In genomic region chr11:116605543-116605942, GRCh38 we compare ENCODE assay signal across 9 cellular contexts.
DNase-seq lines count a peak whose midpoint lies in the region; ATAC-seq, FAIRE-seq and TF ChIP-seq lines count a peak whose summit lies in the region.
"Had no signal": no experiment of that assay in that cellular context is flagged by ENCODE, and none has a peak within 500 bp of the region (broad histone marks: within the 10 kb centered on the region; RNA-seq: fewer than 3 reads in every experiment).

No MANE protein-coding gene starts in this region.

- ATAC-seq in WTC11 (peak; percentile 98), GM19023 (IDR thresholded peaks at IDR 0.05; ENCODE audit: unreplicated experiment) (no peak), HG02571 (IDR thresholded peaks at IDR 0.05; ENCODE audit: unreplicated experiment) (no peak)

- TF ChIP-seq CTCF in WTC11 (IDR thresholded peaks at IDR 0.05), result peak; percentile 23

- peaks cover 13% of the 10 kb centered on the region for H3K27me3 Mint-ChIP-seq in WTC11 (ENCODE audit: low read depth)

- no peaks in the 10 kb centered on the region for H3K9me3 Mint-ChIP-seq in WTC11

- no peak overlapping the region for H3K27ac Mint-ChIP-seq in WTC11

- no peak for TF ChIP-seq POLR2A in H54 (IDR thresholded peaks at IDR 0.05; ENCODE audit: low read depth, low read length)

- FAIRE-seq in H54 (lab: Jason Lieb, UNC), result no peak

- CTCF ChIA-PET in WTC11 (lab: Charles Lee), result interaction anchor here (0.6 to 2.0 kb wide), 12 partner anchors 9 to 324 kb away, joined by 3 to 8 read pairs (median 3); no protein-coding TSS in a partner anchor

- H3K4me3 Mint-ChIP-seq in WTC11, result no peak overlapping the region
- H3K4me3 Mint-ChIP-seq: naive B cell had no signal

- POLR2A ChIA-PET in WTC11 (lab: Charles Lee), result interaction anchor here (0.7 kb wide), 1 partner anchor 51 kb away, joined by 4 read pairs; no protein-coding TSS in a partner anchor

- no peaks in the 10 kb centered on the region for H3K36me3 Mint-ChIP-seq in WTC11
- H3K36me3 Mint-ChIP-seq: naive B cell had no signal

- H3K4me1 Mint-ChIP-seq in WTC11, result peaks cover 8% of the 10 kb centered on the region
- H3K4me1 Mint-ChIP-seq: naive B cell had no signal

- DNase-seq in ELF-1 (ENCODE audit: low read depth, low spot score) (peak; percentile 83), HT1080 (ENCODE audit: low read depth) (peak; percentile 59), WTC11 (ENCODE audit: low spot score) (peak; percentile 95), kidney tubule cell (ENCODE audit: low spot score) (peak; percentile 53), H54 (ENCODE audit: insufficient read length, low spot score) (no peak)
- DNase-seq in activated CD4-positive, CD25-positive, alpha-beta regulatory T cell treated with anti-CD3 and anti-CD28 coated beads, Interleukin-2, amount 50 U/mL, for 72 hours, result no peak
- DNase-seq: naive B cell had no signal

TF ChIP-seq in WTC11, 78 proteins besides CTCF, POLR2A, EP300 and RAD21 (continues in another document):
- TF ChIP-seq JAZF1 (CRISPR knock-in tag; IDR thresholded peaks at IDR 0.05) (no peak), ZNF512 (CRISPR knock-in tag; IDR thresholded peaks at IDR 0.05; ENCODE audit: borderline replicate concordance) (no peak), NFYB (CRISPR knock-in tag; conservative IDR thresholded peaks at IDR 0.05; ENCODE audit: low read depth) (no peak), ELF4 (CRISPR knock-in tag; IDR thresholded peaks at IDR 0.05; ENCODE audit: low read depth) (no peak), GRHL2 (CRISPR knock-in tag; IDR thresholded peaks at IDR 0.05; ENCODE audit: insufficient replicate concordance, severe bottlenecking) (no peak), AR (CRISPR knock-in tag; IDR thresholded peaks at IDR 0.05) (no peak), PRRX2 (CRISPR knock-in tag; IDR thresholded peaks at IDR 0.05) (no peak), ATF1 (CRISPR knock-in tag; IDR thresholded peaks at IDR 0.05) (no peak), JUN (CRISPR knock-in tag; IDR thresholded peaks at IDR 0.05) (peak; percentile 81; the same call in 1 of the 2 replicates), ZNF423 (CRISPR knock-in tag; IDR thresholded peaks at IDR 0.05) (peak; percentile 28; the same call in 1 of the 2 replicates), FOXJ3 (CRISPR knock-in tag; IDR thresholded peaks at IDR 0.05; ENCODE audit: borderline replicate concordance) (no peak), NFATC4 (CRISPR knock-in tag; IDR thresholded peaks at IDR 0.05) (no peak), CBFB (CRISPR knock-in tag; IDR thresholded peaks at IDR 0.05; ENCODE audit: low read depth) (no peak), EMX1 (CRISPR knock-in tag; IDR thresholded peaks at IDR 0.05) (no peak), HMGA2 (CRISPR knock-in tag; IDR thresholded peaks at IDR 0.05) (no peak), PRDM15 (CRISPR knock-in tag; IDR thresholded peaks at IDR 0.05) (no peak), NR3C1 (CRISPR knock-in tag; conservative IDR thresholded peaks at IDR 0.05; ENCODE audit: low read depth) (no peak), ETV6 (CRISPR knock-in tag; IDR thresholded peaks at IDR 0.05) (peak; percentile 79)
- TF ChIP-seq, protein P1, sequence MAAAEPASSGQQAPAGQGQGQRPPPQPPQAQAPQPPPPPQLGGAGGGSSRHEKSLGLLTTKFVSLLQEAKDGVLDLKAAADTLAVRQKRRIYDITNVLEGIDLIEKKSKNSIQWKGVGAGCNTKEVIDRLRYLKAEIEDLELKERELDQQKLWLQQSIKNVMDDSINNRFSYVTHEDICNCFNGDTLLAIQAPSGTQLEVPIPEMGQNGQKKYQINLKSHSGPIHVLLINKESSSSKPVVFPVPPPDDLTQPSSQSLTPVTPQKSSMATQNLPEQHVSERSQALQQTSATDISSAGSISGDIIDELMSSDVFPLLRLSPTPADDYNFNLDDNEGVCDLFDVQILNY (CRISPR knock-in tag; IDR thresholded peaks at IDR 0.05), result 0 out of 2 replicates have a peak, but pooled peaks have one; percentile 35
- TF ChIP-seq, protein P2, sequence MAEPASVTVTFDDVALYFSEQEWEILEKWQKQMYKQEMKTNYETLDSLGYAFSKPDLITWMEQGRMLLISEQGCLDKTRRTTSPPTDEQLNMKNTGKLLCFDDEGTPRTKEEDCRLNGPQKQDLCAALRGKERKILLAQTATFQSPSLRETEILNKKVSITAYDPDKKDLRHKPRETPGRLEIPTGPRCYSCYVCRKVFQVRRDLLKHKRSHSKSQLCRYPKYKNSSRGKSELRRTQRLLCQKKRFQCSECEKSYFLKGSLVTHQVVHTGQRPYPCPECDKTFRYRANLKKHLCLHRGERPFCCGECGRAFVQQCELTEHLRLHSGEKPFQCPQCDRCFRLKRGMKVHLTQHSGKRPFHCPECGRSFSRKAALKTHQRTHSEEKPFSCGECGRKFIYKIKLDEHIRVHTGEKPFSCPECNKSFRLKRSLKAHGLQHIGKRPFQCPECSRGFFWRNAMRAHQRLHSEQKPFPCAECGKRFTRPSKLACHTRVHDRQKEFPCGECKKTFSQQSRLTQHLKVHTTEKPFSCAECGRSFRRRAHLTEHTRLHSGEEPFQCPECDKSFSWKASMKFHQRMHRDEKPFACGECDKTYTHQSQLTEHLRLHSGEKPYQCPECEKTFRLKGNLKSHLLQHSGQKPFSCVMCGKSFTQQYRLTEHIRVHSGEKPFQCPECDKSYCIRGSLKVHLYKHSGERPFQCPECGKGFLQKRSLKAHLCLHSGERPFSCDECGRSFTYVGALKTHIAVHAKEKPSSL (CRISPR knock-in tag; conservative IDR thresholded peaks at IDR 0.05), result no peak
- TF ChIP-seq, protein P3, sequence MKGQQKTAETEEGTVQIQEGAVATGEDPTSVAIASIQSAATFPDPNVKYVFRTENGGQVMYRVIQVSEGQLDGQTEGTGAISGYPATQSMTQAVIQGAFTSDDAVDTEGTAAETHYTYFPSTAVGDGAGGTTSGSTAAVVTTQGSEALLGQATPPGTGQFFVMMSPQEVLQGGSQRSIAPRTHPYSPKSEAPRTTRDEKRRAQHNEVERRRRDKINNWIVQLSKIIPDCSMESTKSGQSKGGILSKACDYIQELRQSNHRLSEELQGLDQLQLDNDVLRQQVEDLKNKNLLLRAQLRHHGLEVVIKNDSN (CRISPR knock-in tag; IDR thresholded peaks at IDR 0.05), result peak; percentile 58; the same call in 1 of the 2 replicates

Comparison
In these comparisons a context has a peak if more than half of its experiments do, and no peak if none do; other contexts are left out.
1. DNase-seq: peak in ELF-1 (single experiment), HT1080 (single experiment), WTC11 (single experiment) and kidney tubule cell (single experiment); none in H54 (single experiment) and activated CD4-positive, CD25-positive, alpha-beta regulatory T cell treated with anti-CD3 and anti-CD28 coated beads, Interleukin-2, amount 50 U/mL, for 72 hours (single experiment).